ENCODE assay signal across 1 cellular context in the genomic region with DNA sequence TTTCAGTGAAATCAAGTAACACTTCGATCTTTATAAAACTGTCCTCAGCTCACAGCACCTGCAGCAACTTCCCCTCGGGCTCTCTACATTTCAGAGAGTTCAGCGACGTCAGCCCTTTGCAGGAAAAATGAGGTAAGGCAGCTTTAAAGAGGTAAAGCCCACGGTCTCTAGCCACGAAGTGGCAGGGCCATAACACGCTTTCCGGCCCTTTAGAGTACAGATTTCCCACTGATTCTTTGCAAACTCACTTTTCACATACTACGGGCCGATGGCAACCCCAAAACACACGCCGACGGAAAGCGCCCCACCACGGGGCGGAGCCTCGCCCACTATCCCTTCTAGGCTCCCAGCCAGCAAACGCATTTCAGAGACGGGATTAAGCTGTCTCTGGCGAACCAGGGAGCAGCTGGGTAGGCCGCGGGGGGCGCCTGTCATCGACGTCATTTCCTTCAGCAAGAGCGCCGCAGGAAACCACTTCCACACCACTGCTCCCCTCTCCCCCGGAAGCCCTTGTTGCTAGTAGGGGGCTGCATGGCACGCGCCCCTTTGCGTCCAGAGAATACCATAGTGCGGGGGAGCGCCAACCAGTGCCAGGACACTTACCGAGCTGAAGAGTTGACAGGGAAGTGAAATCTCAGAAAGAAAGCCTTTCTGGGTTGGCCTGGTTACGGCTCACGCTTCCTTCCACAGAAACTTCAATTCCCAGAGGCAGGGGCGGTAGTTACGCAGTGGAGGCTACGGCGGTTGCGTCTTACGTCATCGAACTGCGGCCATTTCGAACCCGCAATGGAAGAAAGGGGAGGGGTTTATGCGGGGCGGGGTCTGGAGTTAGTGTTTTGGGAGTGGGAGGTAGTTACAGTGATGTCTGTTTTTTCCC.
TF ChIP-seq lines count a peak whose summit lies in the region.

A gene with protein sequence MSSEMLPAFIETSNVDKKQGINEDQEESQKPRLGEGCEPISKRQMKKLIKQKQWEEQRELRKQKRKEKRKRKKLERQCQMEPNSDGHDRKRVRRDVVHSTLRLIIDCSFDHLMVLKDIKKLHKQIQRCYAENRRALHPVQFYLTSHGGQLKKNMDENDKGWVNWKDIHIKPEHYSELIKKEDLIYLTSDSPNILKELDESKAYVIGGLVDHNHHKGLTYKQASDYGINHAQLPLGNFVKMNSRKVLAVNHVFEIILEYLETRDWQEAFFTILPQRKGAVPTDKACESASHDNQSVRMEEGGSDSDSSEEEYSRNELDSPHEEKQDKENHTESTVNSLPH (minus strand): TSS at position 730 of the 877 bp plus-strand sequence. CDS start 4,701 bp downstream, outside the sequence.

TF ChIP-seq in K562, 482 proteins besides CTCF, POLR2A, EP300 and RAD21 (continued from another document and continues in another):
- TF ChIP-seq, protein P1, sequence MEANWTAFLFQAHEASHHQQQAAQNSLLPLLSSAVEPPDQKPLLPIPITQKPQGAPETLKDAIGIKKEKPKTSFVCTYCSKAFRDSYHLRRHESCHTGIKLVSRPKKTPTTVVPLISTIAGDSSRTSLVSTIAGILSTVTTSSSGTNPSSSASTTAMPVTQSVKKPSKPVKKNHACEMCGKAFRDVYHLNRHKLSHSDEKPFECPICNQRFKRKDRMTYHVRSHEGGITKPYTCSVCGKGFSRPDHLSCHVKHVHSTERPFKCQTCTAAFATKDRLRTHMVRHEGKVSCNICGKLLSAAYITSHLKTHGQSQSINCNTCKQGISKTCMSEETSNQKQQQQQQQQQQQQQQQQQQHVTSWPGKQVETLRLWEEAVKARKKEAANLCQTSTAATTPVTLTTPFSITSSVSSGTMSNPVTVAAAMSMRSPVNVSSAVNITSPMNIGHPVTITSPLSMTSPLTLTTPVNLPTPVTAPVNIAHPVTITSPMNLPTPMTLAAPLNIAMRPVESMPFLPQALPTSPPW (CRISPR knock-in tag; IDR thresholded peaks at IDR 0.05): peak; percentile 89
- TF ChIP-seq HNRNPK (IDR thresholded peaks at IDR 0.05; ENCODE audit: low read depth, low read length, poor library complexity, severe bottlenecking): no peak
- peak; percentile 90 for TF ChIP-seq POLR2G (IDR thresholded peaks at IDR 0.05; ENCODE audit: low read depth, low read length)
- TF ChIP-seq MNT (conservative IDR thresholded peaks at IDR 0.05): peak; percentile 82 to 89
- TF ChIP-seq NFRKB (IDR thresholded peaks at IDR 0.05; ENCODE audit: low read depth): 0 out of 2 replicates have a peak, but pooled peaks have one; percentile 52
- TF ChIP-seq FOXJ2 (tag; IDR thresholded peaks at IDR 0.05): peak; percentile 38; the same call in 1 of the 2 replicates
- no peak for TF ChIP-seq KAT2B (IDR thresholded peaks at IDR 0.05; ENCODE audit: low read depth, low read length)
- TF ChIP-seq ELF1 (tag; IDR thresholded peaks at IDR 0.05): peak; percentile 91
- peak; percentile 74; the same call in 1 of the 2 replicates for TF ChIP-seq ZNF24 (IDR thresholded peaks at IDR 0.05)
- no peak for TF ChIP-seq ZKSCAN3 (CRISPR knock-in tag; IDR thresholded peaks at IDR 0.05)
- TF ChIP-seq U2AF2 (optimal IDR thresholded peaks at IDR 0.05; ENCODE audit: low read depth, low read length): no peak
- TF ChIP-seq ATF3 (IDR thresholded peaks at IDR 0.05): peak; percentile 97
- 0 out of 2 replicates have a peak, but pooled peaks have one; percentile 33 for TF ChIP-seq ATF3 (CRISPR knock-in tag; conservative IDR thresholded peaks at IDR 0.05)
- TF ChIP-seq MCM5 (IDR thresholded peaks at IDR 0.05; ENCODE audit: low read depth): no peak
- peak; percentile 81 for TF ChIP-seq SP1 (CRISPR knock-in tag; IDR thresholded peaks at IDR 0.05)
- peak; percentile 44 for TF ChIP-seq TAF9B (IDR thresholded peaks at IDR 0.05; ENCODE audit: partially characterized antibody)
- no peak for TF ChIP-seq CHD7 (IDR thresholded peaks at IDR 0.05; ENCODE audit: low read depth, low read length)
- peak; percentile 82; the same call in 1 of the 2 replicates for TF ChIP-seq ELF2 (CRISPR knock-in tag; IDR thresholded peaks at IDR 0.05)
- TF ChIP-seq MBD2 (IDR thresholded peaks at IDR 0.05; ENCODE audit: borderline replicate concordance, low read depth): peak; percentile 49
- no peak for TF ChIP-seq STAG1 (CRISPR knock-in tag; IDR thresholded peaks at IDR 0.05; ENCODE audit: borderline replicate concordance)
- peak; percentile 45; the same call in 1 of the 2 replicates for TF ChIP-seq RFX5 (IDR thresholded peaks at IDR 0.05; ENCODE audit: low read depth, low read length)
- TF ChIP-seq DACH1 (IDR thresholded peaks at IDR 0.05; ENCODE audit: partially characterized antibody): peak; percentile 59
- TF ChIP-seq, protein P2, sequence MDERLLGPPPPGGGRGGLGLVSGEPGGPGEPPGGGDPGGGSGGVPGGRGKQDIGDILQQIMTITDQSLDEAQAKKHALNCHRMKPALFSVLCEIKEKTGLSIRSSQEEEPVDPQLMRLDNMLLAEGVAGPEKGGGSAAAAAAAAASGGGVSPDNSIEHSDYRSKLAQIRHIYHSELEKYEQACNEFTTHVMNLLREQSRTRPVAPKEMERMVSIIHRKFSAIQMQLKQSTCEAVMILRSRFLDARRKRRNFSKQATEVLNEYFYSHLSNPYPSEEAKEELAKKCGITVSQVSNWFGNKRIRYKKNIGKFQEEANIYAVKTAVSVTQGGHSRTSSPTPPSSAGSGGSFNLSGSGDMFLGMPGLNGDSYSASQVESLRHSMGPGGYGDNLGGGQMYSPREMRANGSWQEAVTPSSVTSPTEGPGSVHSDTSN (CRISPR knock-in tag; IDR thresholded peaks at IDR 0.05; ENCODE audit: low read depth): no peak
- TF ChIP-seq, protein P2 (tag; conservative IDR thresholded peaks at IDR 0.05; ENCODE audit: low read depth): peak; percentile 71
- TF ChIP-seq, protein P3, sequence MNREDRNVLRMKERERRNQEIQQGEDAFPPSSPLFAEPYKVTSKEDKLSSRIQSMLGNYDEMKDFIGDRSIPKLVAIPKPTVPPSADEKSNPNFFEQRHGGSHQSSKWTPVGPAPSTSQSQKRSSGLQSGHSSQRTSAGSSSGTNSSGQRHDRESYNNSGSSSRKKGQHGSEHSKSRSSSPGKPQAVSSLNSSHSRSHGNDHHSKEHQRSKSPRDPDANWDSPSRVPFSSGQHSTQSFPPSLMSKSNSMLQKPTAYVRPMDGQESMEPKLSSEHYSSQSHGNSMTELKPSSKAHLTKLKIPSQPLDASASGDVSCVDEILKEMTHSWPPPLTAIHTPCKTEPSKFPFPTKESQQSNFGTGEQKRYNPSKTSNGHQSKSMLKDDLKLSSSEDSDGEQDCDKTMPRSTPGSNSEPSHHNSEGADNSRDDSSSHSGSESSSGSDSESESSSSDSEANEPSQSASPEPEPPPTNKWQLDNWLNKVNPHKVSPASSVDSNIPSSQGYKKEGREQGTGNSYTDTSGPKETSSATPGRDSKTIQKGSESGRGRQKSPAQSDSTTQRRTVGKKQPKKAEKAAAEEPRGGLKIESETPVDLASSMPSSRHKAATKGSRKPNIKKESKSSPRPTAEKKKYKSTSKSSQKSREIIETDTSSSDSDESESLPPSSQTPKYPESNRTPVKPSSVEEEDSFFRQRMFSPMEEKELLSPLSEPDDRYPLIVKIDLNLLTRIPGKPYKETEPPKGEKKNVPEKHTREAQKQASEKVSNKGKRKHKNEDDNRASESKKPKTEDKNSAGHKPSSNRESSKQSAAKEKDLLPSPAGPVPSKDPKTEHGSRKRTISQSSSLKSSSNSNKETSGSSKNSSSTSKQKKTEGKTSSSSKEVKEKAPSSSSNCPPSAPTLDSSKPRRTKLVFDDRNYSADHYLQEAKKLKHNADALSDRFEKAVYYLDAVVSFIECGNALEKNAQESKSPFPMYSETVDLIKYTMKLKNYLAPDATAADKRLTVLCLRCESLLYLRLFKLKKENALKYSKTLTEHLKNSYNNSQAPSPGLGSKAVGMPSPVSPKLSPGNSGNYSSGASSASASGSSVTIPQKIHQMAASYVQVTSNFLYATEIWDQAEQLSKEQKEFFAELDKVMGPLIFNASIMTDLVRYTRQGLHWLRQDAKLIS (CRISPR knock-in tag; IDR thresholded peaks at IDR 0.05): no peak
